In the genomic region with DNA sequence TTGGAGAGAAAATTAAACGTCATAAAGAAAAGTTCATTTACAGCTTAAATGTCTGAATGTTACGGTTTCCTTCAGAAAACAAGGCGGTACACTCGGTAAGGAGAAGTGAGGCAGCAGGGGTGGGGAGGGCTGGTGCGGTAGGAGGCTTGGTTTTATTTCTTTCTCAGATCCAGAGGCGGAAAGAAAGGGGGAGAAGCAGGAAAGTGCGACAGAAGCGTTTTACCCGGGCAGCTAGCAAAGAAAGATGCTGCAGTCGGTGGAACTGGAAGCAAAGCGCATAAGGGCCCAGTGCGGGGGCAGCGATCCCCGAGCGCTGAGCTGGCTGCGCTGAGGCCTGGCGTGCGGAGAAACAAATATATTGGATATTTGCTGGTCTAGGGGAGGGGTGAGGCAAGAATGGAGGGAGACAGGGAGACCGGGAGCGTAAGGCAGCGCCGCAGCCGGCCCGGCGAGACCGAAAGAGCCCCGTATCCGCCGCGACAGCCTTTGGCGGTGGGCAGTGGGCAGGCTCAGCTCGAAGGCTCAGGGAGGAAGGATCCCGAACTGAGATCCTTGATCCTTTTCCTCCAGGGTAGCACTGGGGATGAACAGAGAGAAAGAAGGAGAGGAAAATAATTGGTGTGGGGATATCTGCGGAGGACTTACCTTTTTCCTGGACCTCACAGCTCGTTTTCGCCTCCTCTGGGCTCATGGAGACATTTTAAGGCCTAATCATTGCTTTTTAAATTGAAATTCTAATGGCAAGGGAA, we compare ENCODE assay signal across 1 cellular context.
TF ChIP-seq lines count a peak whose summit lies in the region.

No MANE protein-coding gene starts in this region.

TF ChIP-seq in WTC11, 78 proteins besides CTCF, POLR2A, EP300 and RAD21 (continued from another document):
- TF ChIP-seq, protein P1, sequence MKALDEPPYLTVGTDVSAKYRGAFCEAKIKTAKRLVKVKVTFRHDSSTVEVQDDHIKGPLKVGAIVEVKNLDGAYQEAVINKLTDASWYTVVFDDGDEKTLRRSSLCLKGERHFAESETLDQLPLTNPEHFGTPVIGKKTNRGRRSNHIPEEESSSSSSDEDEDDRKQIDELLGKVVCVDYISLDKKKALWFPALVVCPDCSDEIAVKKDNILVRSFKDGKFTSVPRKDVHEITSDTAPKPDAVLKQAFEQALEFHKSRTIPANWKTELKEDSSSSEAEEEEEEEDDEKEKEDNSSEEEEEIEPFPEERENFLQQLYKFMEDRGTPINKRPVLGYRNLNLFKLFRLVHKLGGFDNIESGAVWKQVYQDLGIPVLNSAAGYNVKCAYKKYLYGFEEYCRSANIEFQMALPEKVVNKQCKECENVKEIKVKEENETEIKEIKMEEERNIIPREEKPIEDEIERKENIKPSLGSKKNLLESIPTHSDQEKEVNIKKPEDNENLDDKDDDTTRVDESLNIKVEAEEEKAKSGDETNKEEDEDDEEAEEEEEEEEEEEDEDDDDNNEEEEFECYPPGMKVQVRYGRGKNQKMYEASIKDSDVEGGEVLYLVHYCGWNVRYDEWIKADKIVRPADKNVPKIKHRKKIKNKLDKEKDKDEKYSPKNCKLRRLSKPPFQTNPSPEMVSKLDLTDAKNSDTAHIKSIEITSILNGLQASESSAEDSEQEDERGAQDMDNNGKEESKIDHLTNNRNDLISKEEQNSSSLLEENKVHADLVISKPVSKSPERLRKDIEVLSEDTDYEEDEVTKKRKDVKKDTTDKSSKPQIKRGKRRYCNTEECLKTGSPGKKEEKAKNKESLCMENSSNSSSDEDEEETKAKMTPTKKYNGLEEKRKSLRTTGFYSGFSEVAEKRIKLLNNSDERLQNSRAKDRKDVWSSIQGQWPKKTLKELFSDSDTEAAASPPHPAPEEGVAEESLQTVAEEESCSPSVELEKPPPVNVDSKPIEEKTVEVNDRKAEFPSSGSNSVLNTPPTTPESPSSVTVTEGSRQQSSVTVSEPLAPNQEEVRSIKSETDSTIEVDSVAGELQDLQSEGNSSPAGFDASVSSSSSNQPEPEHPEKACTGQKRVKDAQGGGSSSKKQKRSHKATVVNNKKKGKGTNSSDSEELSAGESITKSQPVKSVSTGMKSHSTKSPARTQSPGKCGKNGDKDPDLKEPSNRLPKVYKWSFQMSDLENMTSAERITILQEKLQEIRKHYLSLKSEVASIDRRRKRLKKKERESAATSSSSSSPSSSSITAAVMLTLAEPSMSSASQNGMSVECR (CRISPR knock-in tag; IDR thresholded peaks at IDR 0.05; ENCODE audit: borderline replicate concordance) = no peak
- TF ChIP-seq ZNF281 (CRISPR knock-in tag; IDR thresholded peaks at IDR 0.05) = no peak
- TF ChIP-seq TCF7 (CRISPR knock-in tag; IDR thresholded peaks at IDR 0.05; ENCODE audit: low read depth) = no peak
- no peak for TF ChIP-seq ZNF425 (CRISPR knock-in tag; conservative IDR thresholded peaks at IDR 0.05)
- no peak for TF ChIP-seq CDX4 (CRISPR knock-in tag; IDR thresholded peaks at IDR 0.05; ENCODE audit: borderline replicate concordance)
- TF ChIP-seq E2F5 (CRISPR knock-in tag; IDR thresholded peaks at IDR 0.05) = no peak
- TF ChIP-seq ELF4 (CRISPR knock-in tag; IDR thresholded peaks at IDR 0.05; ENCODE audit: low read depth) = no peak
- TF ChIP-seq NFATC4 (CRISPR knock-in tag; IDR thresholded peaks at IDR 0.05) = no peak
- TF ChIP-seq TEAD1 (CRISPR knock-in tag; IDR thresholded peaks at IDR 0.05) = no peak
- no peak for TF ChIP-seq MYBL2 (CRISPR knock-in tag; IDR thresholded peaks at IDR 0.05)
